Comparison of ENCODE assay signal across 16 cellular contexts in the genomic region with DNA sequence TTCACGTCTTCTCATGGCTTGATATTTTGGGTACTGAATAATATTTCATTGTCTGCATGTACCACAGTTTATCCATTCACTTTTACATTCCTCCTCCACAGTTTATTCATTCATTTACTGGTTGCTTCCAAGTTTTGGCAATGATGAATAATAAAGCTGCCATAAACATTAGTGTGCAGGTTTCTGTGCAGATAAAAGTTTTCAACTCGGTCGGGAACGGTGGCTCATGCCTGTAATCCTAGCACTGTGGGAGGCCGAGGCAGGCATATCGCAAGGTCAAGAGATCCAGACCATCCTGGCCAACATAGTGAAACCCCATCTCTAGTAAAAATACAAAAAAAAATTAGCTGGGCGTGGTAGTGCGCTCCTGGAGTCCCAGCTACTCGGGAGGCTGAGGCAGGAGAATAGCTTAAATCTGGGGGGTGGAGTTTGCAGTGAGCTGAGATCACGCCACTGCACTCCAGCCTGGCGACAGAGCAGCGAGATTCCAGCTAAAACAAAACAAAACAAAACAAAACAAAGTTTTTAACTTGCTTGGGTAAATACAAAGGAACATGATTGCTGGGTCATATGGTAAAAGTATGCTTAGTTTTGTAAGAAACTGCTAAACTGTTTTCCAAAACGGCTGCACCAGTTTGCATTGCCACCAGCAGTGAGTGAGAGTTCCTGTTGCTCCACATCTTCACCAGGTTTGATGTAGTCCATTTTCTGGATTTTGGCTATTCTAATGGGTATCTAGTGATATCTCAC.
DNase-seq lines count a peak whose midpoint lies in the region; ATAC-seq, FAIRE-seq and TF ChIP-seq lines count a peak whose summit lies in the region.
"Had no signal": no experiment of that assay in that cellular context is flagged by ENCODE, and none has a peak within 500 bp of the region (broad histone marks: within the 10 kb centered on the region; RNA-seq: fewer than 3 reads in every experiment).

No MANE protein-coding gene starts in this region.

- H3K4me3 Mint-ChIP-seq in HFFc6 (no peak overlapping the region), astrocyte (ENCODE audit: unreplicated experiment) (no peak overlapping the region)
- no peak overlapping the region for H3K4me3 Mint-ChIP-seq in natural killer cell treated with Interleukin-12 subunit alpha and Interleukin-12 subunit beta and Interleukin-15 and Interleukin-18, amount 100 ng/mL, for 72 hours
- H3K4me3 Mint-ChIP-seq: B cell; CD4-positive, alpha-beta memory T cell had no signal

- no peak overlapping the region for H2AFZ ChIP-seq in astrocyte (ENCODE audit: low read depth, low read length)

- no peak overlapping the region for H3K9ac ChIP-seq in astrocyte (ENCODE audit: low read length)

- no peak for DNase-seq in HFFc6
- peak; percentile 61 for DNase-seq in astrocyte (ENCODE audit: low read depth)
- DNase-seq in fibroblast of the aortic adventitia (ENCODE audit: low read depth), result peak; percentile 66
- DNase-seq in thoracic aorta (ENCODE audit: low spot score), result no peak
- DNase-seq in SW480 (ENCODE audit: low spot score), result no peak
- no peak for DNase-seq in natural killer cell treated with Interleukin-12 subunit alpha and Interleukin-12 subunit beta and Interleukin-15 and Interleukin-18, amount 100 ng/mL, for 72 hours (ENCODE audit: low spot score)
- DNase-seq: CD4-positive, alpha-beta memory T cell; H7; Kasumi-1; MV-4-11; NCI-H1417 treated with DMSO at 0.1 percent for 48 hours; NCI-H2081; NCI-H526 had no signal

- no peak overlapping the region for H3K4me3 ChIP-seq in astrocyte (ENCODE audit: insufficient read depth, low read depth, low read length)
- H3K4me3 ChIP-seq in fibroblast of the aortic adventitia (ENCODE audit: low read depth, low read length), result no peak overlapping the region
- peak overlapping the region; percentile 7 for H3K4me3 ChIP-seq in thoracic aorta

- FAIRE-seq in astrocyte (lab: Jason Lieb, UNC), result no peak

- no peaks in the 10 kb centered on the region for H3K79me2 ChIP-seq in astrocyte (ENCODE audit: insufficient read depth, low read length)

- H3K27me3 Mint-ChIP-seq in HFFc6 (ENCODE audit: insufficient read depth) (no peaks in the 10 kb centered on the region; the same call in 1 of the 2 replicates), astrocyte (ENCODE audit: low read depth, unreplicated experiment) (no peaks in the 10 kb centered on the region)
- H3K27me3 Mint-ChIP-seq in natural killer cell treated with Interleukin-12 subunit alpha and Interleukin-12 subunit beta and Interleukin-15 and Interleukin-18, amount 100 ng/mL, for 72 hours, result no peaks in the 10 kb centered on the region
- H3K27me3 Mint-ChIP-seq: B cell; CD4-positive, alpha-beta memory T cell had no signal

- H3K9me3 ChIP-seq in astrocyte (ENCODE audit: insufficient read depth, low read depth, low read length) (no peaks in the 10 kb centered on the region), thoracic aorta (no peaks in the 10 kb centered on the region)

- TF ChIP-seq CTCF in HFFc6 (IDR thresholded peaks at IDR 0.05) (no peak), astrocyte (IDR thresholded peaks at IDR 0.05; ENCODE audit: insufficient read depth, low read depth, low read length) (no peak), fibroblast of the aortic adventitia (IDR thresholded peaks at IDR 0.05; ENCODE audit: insufficient read depth, low read length) (no peak), thoracic aorta (IDR thresholded peaks at IDR 0.05) (no peak)

- H3K4me1 Mint-ChIP-seq in HFFc6 (ENCODE audit: low read depth) (peaks cover 49% of the 10 kb centered on the region), astrocyte (ENCODE audit: low read depth, unreplicated experiment) (peaks cover 12% of the 10 kb centered on the region)
- H3K4me1 Mint-ChIP-seq in natural killer cell treated with Interleukin-12 subunit alpha and Interleukin-12 subunit beta and Interleukin-15 and Interleukin-18, amount 100 ng/mL, for 72 hours (ENCODE audit: low read depth in 2 of 2), result peaks cover 0 to 11% of the 10 kb centered on the region in 2 donors

- ATAC-seq in thoracic aorta (ENCODE audit: insufficient number of reproducible peaks, low FRiP score, low read depth) (no peak), GM18907 (IDR thresholded peaks at IDR 0.05; ENCODE audit: unreplicated experiment) (no peak), GM21390 (IDR thresholded peaks at IDR 0.05; ENCODE audit: unreplicated experiment) (no peak)
- ATAC-seq in natural killer cell treated with Interleukin-12 subunit alpha and Interleukin-12 subunit beta and Interleukin-15 and Interleukin-18, amount 100 ng/mL, for 72 hours, result no peak

- no peaks in the 10 kb centered on the region for H3K9me3 Mint-ChIP-seq in HFFc6
- H3K9me3 Mint-ChIP-seq in astrocyte (ENCODE audit: unreplicated experiment), result peaks cover 5% of the 10 kb centered on the region
- no peaks in the 10 kb centered on the region for H3K9me3 Mint-ChIP-seq in natural killer cell treated with Interleukin-12 subunit alpha and Interleukin-12 subunit beta and Interleukin-15 and Interleukin-18, amount 100 ng/mL, for 72 hours

- peaks cover 13% of the 10 kb centered on the region for H3K4me1 ChIP-seq in astrocyte (ENCODE audit: insufficient read depth, low read length)
- peaks cover 30 to 67% of the 10 kb centered on the region in 2 donors for H3K4me1 ChIP-seq in thoracic aorta (ENCODE audit: control insufficient read depth in 1 of 2, low read depth in 2 of 2)

- H3K27me3 ChIP-seq in astrocyte (ENCODE audit: insufficient read depth, low read length) (no peaks in the 10 kb centered on the region), thoracic aorta (replicated peaks; ENCODE audit: insufficient read depth) (no peaks in the 10 kb centered on the region)

- no peak overlapping the region for H3K27ac ChIP-seq in astrocyte (ENCODE audit: low read depth, low read length)
- H3K27ac ChIP-seq in thoracic aorta, result peak overlapping the region in 1 of 2 donors; percentile 89

- H4K20me1 ChIP-seq in astrocyte (ENCODE audit: insufficient read depth, low read length), result no peaks in the 10 kb centered on the region

- H3K36me3 Mint-ChIP-seq in HFFc6 (ENCODE audit: low read depth) (peaks cover 9% of the 10 kb centered on the region), astrocyte (ENCODE audit: low read depth, unreplicated experiment) (peaks cover 19% of the 10 kb centered on the region)
- H3K36me3 Mint-ChIP-seq in natural killer cell treated with Interleukin-12 subunit alpha and Interleukin-12 subunit beta and Interleukin-15 and Interleukin-18, amount 100 ng/mL, for 72 hours, result no peaks in the 10 kb centered on the region

- H3K27ac Mint-ChIP-seq in HFFc6, result 0 out of 2 replicates have a peak overlapping the region, but pooled peaks have one; percentile 3
- H3K27ac Mint-ChIP-seq in astrocyte (ENCODE audit: unreplicated experiment), result no peak overlapping the region
- H3K27ac Mint-ChIP-seq in natural killer cell treated with Interleukin-12 subunit alpha and Interleukin-12 subunit beta and Interleukin-15 and Interleukin-18, amount 100 ng/mL, for 72 hours, result no peak overlapping the region
- H3K27ac Mint-ChIP-seq: B cell had no signal

- H3K36me3 ChIP-seq in astrocyte (ENCODE audit: insufficient read depth, low read length), result no peaks in the 10 kb centered on the region
- H3K36me3 ChIP-seq in thoracic aorta, result no peaks in the 10 kb centered on the region

- no peak overlapping the region for H3K4me2 ChIP-seq in astrocyte (ENCODE audit: low read length)

Comparison
In these comparisons a context has a peak if more than half of its experiments do, and no peak if none do; other contexts are left out.
1. DNase-seq: peak in astrocyte (single experiment) and fibroblast of the aortic adventitia (single experiment); none in HFFc6 (single experiment), thoracic aorta (single experiment), SW480 (single experiment) and natural killer cell treated with Interleukin-12 subunit alpha and Interleukin-12 subunit beta and Interleukin-15 and Interleukin-18, amount 100 ng/mL, for 72 hours (single experiment).